ENCODE assay signal across 16 cellular contexts in the genomic region with DNA sequence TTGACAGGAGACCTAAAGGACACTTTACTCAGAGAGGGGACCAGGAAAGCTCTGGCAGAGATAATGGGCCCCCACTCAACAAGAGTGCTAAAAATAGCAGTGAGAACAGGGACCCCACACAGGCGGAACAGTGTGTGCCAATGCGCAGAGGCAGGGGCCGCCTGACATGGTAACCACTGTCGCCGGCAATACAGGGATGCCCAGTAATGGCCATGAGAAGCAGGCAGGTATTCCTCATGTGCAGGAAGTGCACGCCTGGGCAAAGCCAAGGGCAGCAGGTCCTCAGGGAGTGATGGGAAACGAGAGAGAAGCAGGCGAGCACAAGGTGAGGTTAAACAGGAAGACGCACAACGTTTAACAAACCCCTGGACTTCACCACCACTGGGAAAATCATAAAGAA.
"Had no signal": no experiment of that assay in that cellular context is flagged by ENCODE, and none has a peak within 500 bp of the region (broad histone marks: within the 10 kb centered on the region; RNA-seq: fewer than 3 reads in every experiment).

No MANE protein-coding gene starts in this region.

- H3K27me3 ChIP-seq: body of pancreas, neutrophil had no signal

- H3K27ac Mint-ChIP-seq: activated CD4-positive, alpha-beta T cell treated with anti-CD3 and anti-CD28 coated beads, Interleukin-2, amount 10 ng/mL, durations not matched to agents 7 days and 5 days; activated naive CD8-positive, alpha-beta T cell treated with anti-CD3 and anti-CD28 coated beads for 36 hours; naive B cell; stimulated activated effector memory CD8-positive, alpha-beta T cell treated with anti-CD3 and anti-CD28 coated beads, Interleukin-12 subunit alpha, Interleukin-12 subunit beta, amount 100 ng/mL, for 72 hours had no signal

- ATAC-seq: body of pancreas; esophagus mucosa; left cardiac atrium; lower lobe of right lung; stimulated activated effector memory CD8-positive, alpha-beta T cell treated with anti-CD3 and anti-CD28 coated beads, Interleukin-12 subunit alpha, Interleukin-12 subunit beta, amount 100 ng/mL, for 72 hours had no signal

- H3K4me3 ChIP-seq: body of pancreas, coronary artery, lower lobe of right lung had no signal

- H3K27ac ChIP-seq: body of pancreas, coronary artery, lower lobe of right lung, neutrophil had no signal

- H3K4me1 ChIP-seq: body of pancreas had no signal

- H3K36me3 ChIP-seq: lower lobe of right lung, neutrophil had no signal

- H3K36me3 Mint-ChIP-seq: activated naive CD8-positive, alpha-beta T cell treated with anti-CD3 and anti-CD28 coated beads for 36 hours; stimulated activated effector memory CD8-positive, alpha-beta T cell treated with anti-CD3 and anti-CD28 coated beads, Interleukin-12 subunit alpha, Interleukin-12 subunit beta, amount 100 ng/mL, for 72 hours had no signal

- DNase-seq: activated CD4-positive, alpha-beta T cell treated with anti-CD3 and anti-CD28 coated beads, Interleukin-2, amount 10 ng/mL, durations not matched to agents 7 days and 5 days; activated CD4-positive, CD25-positive, alpha-beta regulatory T cell; activated CD8-positive, alpha-beta memory T cell treated with anti-CD3 and anti-CD28 coated beads, Interleukin-2, amount 50 U/mL, for 48 hours; activated naive CD8-positive, alpha-beta T cell treated with anti-CD3 and anti-CD28 coated beads for 36 hours; amygdala; body of pancreas; caudate nucleus; left cardiac atrium; lower lobe of right lung; naive B cell; posterior cingulate gyrus; retina had no signal

- H3K27me3 Mint-ChIP-seq: activated CD4-positive, alpha-beta T cell treated with anti-CD3 and anti-CD28 coated beads, Interleukin-2, amount 10 ng/mL, durations not matched to agents 7 days and 5 days; activated naive CD8-positive, alpha-beta T cell treated with anti-CD3 and anti-CD28 coated beads for 36 hours; naive B cell had no signal

- H3K9me3 ChIP-seq: body of pancreas, neutrophil had no signal

- H3K4me3 Mint-ChIP-seq: activated CD4-positive, alpha-beta T cell treated with anti-CD3 and anti-CD28 coated beads, Interleukin-2, amount 10 ng/mL, durations not matched to agents 7 days and 5 days; activated naive CD8-positive, alpha-beta T cell treated with anti-CD3 and anti-CD28 coated beads for 36 hours; naive B cell; stimulated activated effector memory CD8-positive, alpha-beta T cell treated with anti-CD3 and anti-CD28 coated beads, Interleukin-12 subunit alpha, Interleukin-12 subunit beta, amount 100 ng/mL, for 72 hours had no signal

- H3K4me1 Mint-ChIP-seq: activated CD4-positive, alpha-beta T cell treated with anti-CD3 and anti-CD28 coated beads, Interleukin-2, amount 10 ng/mL, durations not matched to agents 7 days and 5 days; activated naive CD8-positive, alpha-beta T cell treated with anti-CD3 and anti-CD28 coated beads for 36 hours; naive B cell; stimulated activated effector memory CD8-positive, alpha-beta T cell treated with anti-CD3 and anti-CD28 coated beads, Interleukin-12 subunit alpha, Interleukin-12 subunit beta, amount 100 ng/mL, for 72 hours had no signal
